Comparison of ENCODE assay signal across 10 cellular contexts in genomic region chr14:33949051-33950037, GRCh38. TPM values are rescaled to one million over a fixed set of nuclear protein-coding genes. Genes with fewer than 3 reads are reported as not detected.
DNase-seq lines count a peak whose midpoint lies in the region; ATAC-seq, FAIRE-seq and TF ChIP-seq lines count a peak whose summit lies in the region.
"Had no signal": no experiment of that assay in that cellular context is flagged by ENCODE, and none has a peak within 500 bp of the region (broad histone marks: within the 10 kb centered on the region; RNA-seq: fewer than 3 reads in every experiment).

No MANE protein-coding gene starts in this region.

- ATAC-seq in A549, result no peak

- no peaks in the 10 kb centered on the region; a peak in 1 of 5 replicates for H3K9me3 Mint-ChIP-seq in H9

- TSS peak; percentile 40 for BruUV-seq in mammary epithelial cell (replicated peaks; lab: Mats Ljungman, UMichigan)

- no peak overlapping the region for H4K91ac ChIP-seq in H9 (ENCODE audit: insufficient read length, low read depth, low read length)

- H4K20me1 ChIP-seq in H9 (ENCODE audit: control insufficient read depth, insufficient read depth, insufficient read length) (no peaks in the 10 kb centered on the region), mammary epithelial cell (ENCODE audit: insufficient read depth, low read length) (no peaks in the 10 kb centered on the region)

- no peak overlapping the region for H2BK15ac ChIP-seq in H9 (ENCODE audit: low read depth, low read length)

- H3K36me3 ChIP-seq in mammary epithelial cell (ENCODE audit: insufficient read depth, low read length) (no peaks in the 10 kb centered on the region), mucosa of stomach (ENCODE audit: control insufficient read depth, insufficient read depth, low read length) (no peaks in the 10 kb centered on the region)

- peak overlapping the region; percentile 81 to 82 for H3K4me3 Mint-ChIP-seq in H9

- H2BK20ac ChIP-seq in H9 (ENCODE audit: low read depth, low read length, poor library complexity, severe bottlenecking), result no peak overlapping the region

- dilution Hi-C loops in mammary epithelial cell (cut with HindIII; ENCODE audit: low sequenced_read_pairs), result loop anchor here (5.0 kb wide), 1 partner anchor 38 kb away; no protein-coding TSS in a partner anchor

- no peaks in the 10 kb centered on the region for H3K79me1 ChIP-seq in H9 (ENCODE audit: insufficient read depth, low read depth, low read length, poor library complexity, severe bottlenecking)

- H2BK120ac ChIP-seq in H9 (ENCODE audit: low read depth, low read length, poor library complexity, severe bottlenecking), result no peak overlapping the region

- H3K23ac ChIP-seq in H9 (ENCODE audit: insufficient read length, low read depth, low read length), result peak overlapping the region; percentile 63

- H3T11ph ChIP-seq in H9 (ENCODE audit: low read length), result no peak overlapping the region

- in situ Hi-C loops in mammary epithelial cell (cut with MboI; ENCODE audit: low sequenced_read_pairs in 2 of 2), result no loop called here

- H3K18ac ChIP-seq in H9 (ENCODE audit: insufficient read length, low read depth, low read length), result no peak overlapping the region

- H3K9me3 ChIP-seq in A549, result no peaks in the 10 kb centered on the region
- H3K9me3 ChIP-seq in H9 (ENCODE audit: control insufficient read depth, low read depth, low read length), result no peaks in the 10 kb centered on the region
- H3K9me3 ChIP-seq in mammary epithelial cell (replicated peaks; ENCODE audit: insufficient read depth, low read length), result no peaks in the 10 kb centered on the region
- no peaks in the 10 kb centered on the region for H3K9me3 ChIP-seq in mucosa of stomach (ENCODE audit: control insufficient read depth, low read length)

- no peak overlapping the region for H3K4ac ChIP-seq in H9 (ENCODE audit: low read depth, low read length)

- H3K4me1 ChIP-seq in A549 (peaks cover 8% of the 10 kb centered on the region), H9 (ENCODE audit: insufficient read depth, low read length) (peaks cover 3% of the 10 kb centered on the region; the same call in 1 of the 2 replicates), mammary epithelial cell (ENCODE audit: insufficient read depth, low read length) (peaks cover 4% of the 10 kb centered on the region), mucosa of stomach (ENCODE audit: control insufficient read depth, insufficient read depth, low read length) (peaks cover 30% of the 10 kb centered on the region)

- 83% methylated on average over 15 of the region's 15 CpGs for WGBS in A549 (ENCODE audit: missing lambda C conversion rate)
- WGBS in H9 (ENCODE audit: extremely low coverage, insufficient read length, low lambda C conversion rate), result no CpG with 5 or more reads among the region's 15 CpGs
- WGBS in mammary epithelial cell (ENCODE audit: low coverage, missing lambda C conversion rate), result 84% methylated on average over 15 of the region's 15 CpGs

- H3K27me3 ChIP-seq in H9 (ENCODE audit: insufficient read depth, low read length) (peaks cover 4% of the 10 kb centered on the region; the same call in 1 of the 2 replicates), mammary epithelial cell (ENCODE audit: insufficient read depth, low read length) (no peaks in the 10 kb centered on the region), mucosa of stomach (ENCODE audit: control insufficient read depth, insufficient read depth, low read length) (peaks cover 4% of the 10 kb centered on the region)

- H2BK5ac ChIP-seq in H9 (ENCODE audit: insufficient read length, low read length), result no peak overlapping the region

- H3K27ac Mint-ChIP-seq in H9, result 0 out of 7 replicates have a peak overlapping the region, but pooled peaks of 1 of the 3 experiments have one; percentile 15

- H2AFZ ChIP-seq in H9 (ENCODE audit: low read length), result no peak overlapping the region
- peak overlapping the region; percentile 93 for H2AFZ ChIP-seq in mammary epithelial cell (ENCODE audit: low read depth, low read length)

- peaks cover 22% of the 10 kb centered on the region for H3K23me2 ChIP-seq in H9 (ENCODE audit: insufficient read length, low read depth, low read length, poor library complexity, severe bottlenecking)

- no peak overlapping the region for H2BK12ac ChIP-seq in H9 (ENCODE audit: insufficient read length, low read depth, low read length)

- H3K4me3 ChIP-seq in A549, result peak overlapping the region; percentile 57
- peak overlapping the region; percentile 57 to 86 (median 70) for H3K4me3 ChIP-seq in mammary epithelial cell (replicated peaks in 1 of 3; ENCODE audit: insufficient read depth in 1 of 3, low read depth in 2 of 3, low read length in 3 of 3)
- peak overlapping the region; percentile 37 for H3K4me3 ChIP-seq in mucosa of stomach (ENCODE audit: low read length)

- CTCF ChIA-PET in A549 (lab: Yijun Ruan, JAX) (interaction anchor here (0.7 to 2.2 kb wide), 4 partner anchors 16 to 150 kb away, joined by 3 to 5 read pairs (median 4); no protein-coding TSS in a partner anchor), mammary epithelial cell (lab: Charles Lee; ENCODE audit: low non-redundant PET) (no interaction called here)

- H3K27ac ChIP-seq in A549 (no peak overlapping the region; a peak in 1 of 6 replicates), H9 (ENCODE audit: insufficient read length, low read depth, low read length) (no peak overlapping the region), mammary epithelial cell (ENCODE audit: insufficient read depth, low read depth, low read length) (no peak overlapping the region)
- H3K27ac ChIP-seq: HL-60 had no signal

- no peak overlapping the region for H3K14ac ChIP-seq in H9 (ENCODE audit: insufficient read depth, low read length)

- H3K4me2 ChIP-seq in A549 (peak overlapping the region; percentile 87), H9 (ENCODE audit: insufficient read depth, insufficient read length, low read length) (peak overlapping the region; percentile 97), mammary epithelial cell (ENCODE audit: insufficient read depth, low read depth, low read length) (peak overlapping the region; percentile 98)

- H3K4me1 Mint-ChIP-seq in H9, result peaks cover 55 to 67% of the 10 kb centered on the region in 2 experiments

- no peak for TF ChIP-seq CTCF in A549 (IDR thresholded peaks at IDR 0.05)
- TF ChIP-seq CTCF in H9 (conservative IDR thresholded peaks at IDR 0.05), result no peak
- no peak for TF ChIP-seq CTCF in mammary epithelial cell (conservative IDR thresholded peaks at IDR 0.05 in 1 of 2, IDR thresholded peaks at IDR 0.05 in 1 of 2; ENCODE audit: extremely low read depth in 1 of 2, insufficient read depth in 1 of 2, low read depth in 1 of 2, low read length in 2 of 2)

- peaks cover 11% of the 10 kb centered on the region; the same call in 1 of the 2 replicates for H3K79me2 ChIP-seq in H9 (ENCODE audit: insufficient read depth, low read length)
- H3K79me2 ChIP-seq in mammary epithelial cell (ENCODE audit: insufficient read depth, low read length), result peaks cover 32% of the 10 kb centered on the region

- no peak for TF ChIP-seq RAD21 in A549 (conservative IDR thresholded peaks at IDR 0.05 in 1 of 2, IDR thresholded peaks at IDR 0.05 in 1 of 2)

- intact Hi-C loops in mammary epithelial cell (cut with micrococcal nuclease), result loop anchor here (5.0 to 10.0 kb wide), 3 partner anchors 105 to 278 kb away; no protein-coding TSS in a partner anchor

- no peak overlapping the region for H4K5ac ChIP-seq in H9 (ENCODE audit: insufficient read length, low read depth, low read length)

- TF ChIP-seq POLR2A in A549 (IDR thresholded peaks at IDR 0.05; ENCODE audit: low read length), result no peak

- FAIRE-seq in A549 (lab: Jason Lieb, UNC), result no peak

- no peak for TF ChIP-seq EP300 in A549 (IDR thresholded peaks at IDR 0.05)

- H3K36me3 Mint-ChIP-seq in H9 (ENCODE audit: insufficient read depth in 1 of 3, low read depth in 3 of 3), result peaks cover 6 to 28% (median 7%) of the 10 kb centered on the region in 3 experiments; a peak in 5 of 7 replicates

- H3K27me3 Mint-ChIP-seq in H9 (ENCODE audit: low read depth), result peaks cover 12% of the 10 kb centered on the region

- no peak overlapping the region for H2AK5ac ChIP-seq in H9 (ENCODE audit: insufficient read length, low read length)

- no peak overlapping the region for H3K56ac ChIP-seq in H9 (ENCODE audit: insufficient read length, low read depth, low read length)

- no peak for DNase-seq in A549 (ENCODE audit: low read depth in 1 of 2, low spot score in 1 of 2)
- no peak for DNase-seq in H9
- no peak for DNase-seq in mammary epithelial cell
- DNase-seq in CD1c-positive myeloid dendritic cell (ENCODE audit: extremely low spot score), result no peak
- no peak for DNase-seq in NCI-H524 treated with DMSO at 0.1 percent for 48 hours (lab: John Stamatoyannopoulos, UW)
- DNase-seq in NCI-H2196 (lab: John Stamatoyannopoulos, UW; ENCODE audit: unreplicated experiment), result no peak
- DNase-seq in NCI-H2227 (lab: John Stamatoyannopoulos, UW; ENCODE audit: unreplicated experiment), result no peak
- DNase-seq: activated CD4-positive, CD25-positive, alpha-beta regulatory T cell had no signal

- POLR2A ChIA-PET in A549 (lab: Yijun Ruan, JAX), result interaction anchor here (0.6 kb wide), 1 partner anchor 61 kb away, joined by 3 read pairs; no protein-coding TSS in a partner anchor

- H4K8ac ChIP-seq in H9 (replicated peaks; ENCODE audit: insufficient read length, low read depth, low read length), result no peak overlapping the region

- H3K9ac ChIP-seq in H9 (ENCODE audit: extremely low read depth, insufficient read length, low read length) (peak overlapping the region; percentile 56), mammary epithelial cell (ENCODE audit: insufficient read depth, low read length) (no peak overlapping the region), mucosa of stomach (ENCODE audit: low read length) (peak overlapping the region; percentile 78)

TF ChIP-seq in A549, 52 proteins besides CTCF, POLR2A, EP300 and RAD21 (continues in another document):
- TF ChIP-seq MAX (IDR thresholded peaks at IDR 0.05) (no peak), HOXB5 (CRISPR knock-in tag; IDR thresholded peaks at IDR 0.05) (no peak), EHMT2 (IDR thresholded peaks at IDR 0.05; ENCODE audit: low read depth) (no peak), RARB (CRISPR knock-in tag; IDR thresholded peaks at IDR 0.05) (no peak), ZC3H11A (IDR thresholded peaks at IDR 0.05) (no peak), GATA3 (IDR thresholded peaks at IDR 0.05; ENCODE audit: borderline replicate concordance) (no peak)

RNA-seq across cellular contexts. Expression of gene EGLN3, which starts 1.5 kb away (rescaled TPM):
- 15.4 and 27.7 TPM in 2 replicates for polyA plus RNA-seq in A549 (2011; rRNA removed)
- polyA plus RNA-seq in A549 (2012; cell fraction: cytosol; rRNA removed), result 2.1 and 2.8 TPM in 2 replicates
- polyA plus RNA-seq in A549 (2012; cell fraction: nucleus; rRNA removed), result 2.4 TPM in 2 replicates
- polyA plus RNA-seq in A549 (2017; fragmentation: RNase III; extraction: RNeasy Plus Mini Kit Qiagen cat#74134 plus additional on column Dnase treatment), result 3.4 to 3.8 TPM (median 3.5 TPM) in 3 replicates
- polyA minus RNA-seq in A549 (2011; rRNA and poly(A)+ RNA removed), result 12.2 and 16.1 TPM in 2 replicates
- total RNA-seq in H9 (2021), result 19.8 and 24.7 TPM in 2 replicates
- total RNA-seq in mammary epithelial cell, result 1 to 10 TPM; 8.3 to 9.0 TPM
- polyA plus RNA-seq in mammary epithelial cell, result 8.0 TPM
- 26.3 TPM for polyA minus RNA-seq in mammary epithelial cell
